19 cellular contexts compared by ENCODE assay signal in genomic region chr10:110880012-110880411, GRCh38. TPM values are rescaled to one million over a fixed set of nuclear protein-coding genes. Genes with fewer than 3 reads are reported as not detected.
A peak's percentile ranks its signal among the peaks of the same experiment; 100 is the strongest.
DNase-seq lines count a peak whose midpoint lies in the region; ATAC-seq and TF ChIP-seq lines count a peak whose summit lies in the region.
"Had no signal": no experiment of that assay in that cellular context is flagged by ENCODE, and none has a peak within 500 bp of the region (broad histone marks: within the 10 kb centered on the region; RNA-seq: fewer than 3 reads in every experiment).

No MANE protein-coding gene starts in this region.

- no peaks in the 10 kb centered on the region for H3K27me3 Mint-ChIP-seq in activated CD4-positive, alpha-beta memory T cell treated with anti-CD3 and anti-CD28 coated beads for 36 hours
- H3K27me3 Mint-ChIP-seq in activated CD4-positive, alpha-beta memory T cell treated with anti-CD3 and anti-CD28 coated beads, Interleukin-2, amount 10 ng/mL, durations not matched to agents 7 days and 5 days, result no peaks in the 10 kb centered on the region
- no peaks in the 10 kb centered on the region for H3K27me3 Mint-ChIP-seq in activated CD8-positive, alpha-beta T cell treated with anti-CD3 and anti-CD28 coated beads, Interleukin-2, amount 10 ng/mL, durations not matched to agents 7 days and 5 days (ENCODE audit: low read depth)

- 60 to 69% methylated on average over 3 of the region's 3 CpGs for WGBS in heart right ventricle, 2 donors

- DNase-seq in activated CD4-positive, alpha-beta memory T cell treated with anti-CD3 and anti-CD28 coated beads for 36 hours, result no peak
- DNase-seq in activated CD4-positive, alpha-beta memory T cell treated with anti-CD3 and anti-CD28 coated beads, Interleukin-2, amount 10 ng/mL, durations not matched to agents 7 days and 5 days, result no peak
- no peak for DNase-seq in activated CD8-positive, alpha-beta T cell treated with anti-CD3 and anti-CD28 coated beads, Interleukin-2, amount 10 ng/mL, durations not matched to agents 7 days and 5 days
- DNase-seq in heart right ventricle, result no peak
- DNase-seq in stimulated activated effector memory CD8-positive, alpha-beta T cell treated with anti-CD3 and anti-CD28 coated beads, Interleukin-12 subunit alpha, Interleukin-12 subunit beta, amount 100 ng/mL, for 72 hours (ENCODE audit: low spot score in 2 of 2), result no peak
- DNase-seq: activated effector memory CD4-positive, alpha-beta T cell treated with anti-CD3 and anti-CD28 coated beads, Interleukin-2, amount 50 U/mL, for 16 hours; brain microvascular endothelial cell; dorsolateral prefrontal cortex; esophagus squamous epithelium; IMR-90; kidney glomerular epithelial cell; NCI-H1930; NCI-H446 treated with DMSO at 0.1 percent for 48 hours; ovary; small intestine had no signal

- H3K9me3 ChIP-seq in heart right ventricle, result no peaks in the 10 kb centered on the region
- H3K9me3 ChIP-seq: esophagus squamous epithelium, ovary had no signal

- H3K4me3 Mint-ChIP-seq in activated CD4-positive, alpha-beta memory T cell treated with anti-CD3 and anti-CD28 coated beads for 36 hours, result no peak overlapping the region
- H3K4me3 Mint-ChIP-seq in activated CD4-positive, alpha-beta memory T cell treated with anti-CD3 and anti-CD28 coated beads, Interleukin-2, amount 10 ng/mL, durations not matched to agents 7 days and 5 days, result no peak overlapping the region
- no peak overlapping the region for H3K4me3 Mint-ChIP-seq in activated CD8-positive, alpha-beta T cell treated with anti-CD3 and anti-CD28 coated beads, Interleukin-2, amount 10 ng/mL, durations not matched to agents 7 days and 5 days
- peak overlapping the region; percentile 13 for H3K4me3 Mint-ChIP-seq in stimulated activated effector memory CD8-positive, alpha-beta T cell treated with anti-CD3 and anti-CD28 coated beads, Interleukin-12 subunit alpha, Interleukin-12 subunit beta, amount 100 ng/mL, for 72 hours

- no peaks in the 10 kb centered on the region for H3K9me3 Mint-ChIP-seq in activated CD4-positive, alpha-beta memory T cell treated with anti-CD3 and anti-CD28 coated beads for 36 hours
- H3K9me3 Mint-ChIP-seq in activated CD4-positive, alpha-beta memory T cell treated with anti-CD3 and anti-CD28 coated beads, Interleukin-2, amount 10 ng/mL, durations not matched to agents 7 days and 5 days, result no peaks in the 10 kb centered on the region
- H3K9me3 Mint-ChIP-seq in activated CD8-positive, alpha-beta T cell treated with anti-CD3 and anti-CD28 coated beads, Interleukin-2, amount 10 ng/mL, durations not matched to agents 7 days and 5 days (ENCODE audit: insufficient read depth), result no peaks in the 10 kb centered on the region
- no peaks in the 10 kb centered on the region for H3K9me3 Mint-ChIP-seq in stimulated activated effector memory CD8-positive, alpha-beta T cell treated with anti-CD3 and anti-CD28 coated beads, Interleukin-12 subunit alpha, Interleukin-12 subunit beta, amount 100 ng/mL, for 72 hours

- no peak for TF ChIP-seq CTCF in heart right ventricle (IDR thresholded peaks at IDR 0.05)

- H3K27ac Mint-ChIP-seq in activated CD4-positive, alpha-beta memory T cell treated with anti-CD3 and anti-CD28 coated beads for 36 hours, result peak overlapping the region; percentile 3
- H3K27ac Mint-ChIP-seq in activated CD4-positive, alpha-beta memory T cell treated with anti-CD3 and anti-CD28 coated beads, Interleukin-2, amount 10 ng/mL, durations not matched to agents 7 days and 5 days, result no peak overlapping the region
- no peak overlapping the region for H3K27ac Mint-ChIP-seq in activated CD8-positive, alpha-beta T cell treated with anti-CD3 and anti-CD28 coated beads, Interleukin-2, amount 10 ng/mL, durations not matched to agents 7 days and 5 days
- peak overlapping the region; percentile 10 for H3K27ac Mint-ChIP-seq in stimulated activated effector memory CD8-positive, alpha-beta T cell treated with anti-CD3 and anti-CD28 coated beads, Interleukin-12 subunit alpha, Interleukin-12 subunit beta, amount 100 ng/mL, for 72 hours

- H3K27ac ChIP-seq in heart right ventricle, result peak overlapping the region in 2 of 10 donors; percentile 9 to 43
- H3K27ac ChIP-seq: brain microvascular endothelial cell, C4-2B had no signal

- peaks cover 67% of the 10 kb centered on the region for H3K4me1 Mint-ChIP-seq in activated CD4-positive, alpha-beta memory T cell treated with anti-CD3 and anti-CD28 coated beads for 36 hours (ENCODE audit: low read depth)
- H3K4me1 Mint-ChIP-seq in activated CD4-positive, alpha-beta memory T cell treated with anti-CD3 and anti-CD28 coated beads, Interleukin-2, amount 10 ng/mL, durations not matched to agents 7 days and 5 days, result peaks cover 36% of the 10 kb centered on the region
- H3K4me1 Mint-ChIP-seq in activated CD8-positive, alpha-beta T cell treated with anti-CD3 and anti-CD28 coated beads, Interleukin-2, amount 10 ng/mL, durations not matched to agents 7 days and 5 days (ENCODE audit: low read depth), result peaks cover 63% of the 10 kb centered on the region
- H3K4me1 Mint-ChIP-seq in stimulated activated effector memory CD8-positive, alpha-beta T cell treated with anti-CD3 and anti-CD28 coated beads, Interleukin-12 subunit alpha, Interleukin-12 subunit beta, amount 100 ng/mL, for 72 hours, result peaks cover 49% of the 10 kb centered on the region

- H3K4me3 ChIP-seq in heart right ventricle, result no peak overlapping the region
- H3K4me3 ChIP-seq: dorsolateral prefrontal cortex, esophagus squamous epithelium, ovary had no signal

- POLR2A ChIA-PET in activated CD4-positive, alpha-beta memory T cell treated with anti-CD3 and anti-CD28 coated beads for 36 hours (lab: Charles Lee), result no interaction called here
- POLR2A ChIA-PET in activated CD4-positive, alpha-beta memory T cell treated with anti-CD3 and anti-CD28 coated beads, Interleukin-2, amount 10 ng/mL, durations not matched to agents 7 days and 5 days (lab: Charles Lee), result interaction anchor here (1.0 to 1.6 kb wide), 4 partner anchors 10 to 22 kb away, joined by 3 read pairs; no protein-coding TSS in a partner anchor
- POLR2A ChIA-PET in activated CD8-positive, alpha-beta T cell treated with anti-CD3 and anti-CD28 coated beads, Interleukin-2, amount 10 ng/mL, durations not matched to agents 7 days and 5 days (lab: Charles Lee), result interaction anchor here (0.9 to 1.2 kb wide), 3 partner anchors 9 to 39 kb away, joined by 3 to 6 read pairs (median 4); partner anchors contain the start of genes BBIP1, PDCD4 and SHOC2

- H3K36me3 ChIP-seq in heart right ventricle, result peaks cover 0 to 92% (median 25%) of the 10 kb centered on the region in 9 donors
- H3K36me3 ChIP-seq: ovary had no signal

- peak; percentile 9 for ATAC-seq in activated CD8-positive, alpha-beta T cell treated with anti-CD3 and anti-CD28 coated beads, Interleukin-2, amount 10 ng/mL, durations not matched to agents 7 days and 5 days
- ATAC-seq in heart right ventricle (peak in 5 of 8 donors; percentile 28 to 89 (median 77)), GM21619 (IDR thresholded peaks at IDR 0.05; ENCODE audit: unreplicated experiment) (no peak), HG02759 (IDR thresholded peaks at IDR 0.05; ENCODE audit: unreplicated experiment) (no peak), GM18909 (IDR thresholded peaks at IDR 0.05; ENCODE audit: poor library complexity, unreplicated experiment) (no peak)
- ATAC-seq in stimulated activated effector memory CD8-positive, alpha-beta T cell treated with anti-CD3 and anti-CD28 coated beads, Interleukin-12 subunit alpha, Interleukin-12 subunit beta, amount 100 ng/mL, for 72 hours, result peak; percentile 52

- peaks cover 36% of the 10 kb centered on the region for H3K36me3 Mint-ChIP-seq in activated CD4-positive, alpha-beta memory T cell treated with anti-CD3 and anti-CD28 coated beads for 36 hours
- peaks cover 67% of the 10 kb centered on the region for H3K36me3 Mint-ChIP-seq in activated CD4-positive, alpha-beta memory T cell treated with anti-CD3 and anti-CD28 coated beads, Interleukin-2, amount 10 ng/mL, durations not matched to agents 7 days and 5 days (ENCODE audit: low read depth)
- H3K36me3 Mint-ChIP-seq in activated CD8-positive, alpha-beta T cell treated with anti-CD3 and anti-CD28 coated beads, Interleukin-2, amount 10 ng/mL, durations not matched to agents 7 days and 5 days (ENCODE audit: low read depth), result peaks cover 61% of the 10 kb centered on the region
- peaks cover 86% of the 10 kb centered on the region for H3K36me3 Mint-ChIP-seq in stimulated activated effector memory CD8-positive, alpha-beta T cell treated with anti-CD3 and anti-CD28 coated beads, Interleukin-12 subunit alpha, Interleukin-12 subunit beta, amount 100 ng/mL, for 72 hours

- H3K4me1 ChIP-seq in heart right ventricle, result peaks cover 0 to 54% (median 17%) of the 10 kb centered on the region in 9 donors

- H3K27me3 ChIP-seq in heart right ventricle, result no peaks in the 10 kb centered on the region
- H3K27me3 ChIP-seq: brain microvascular endothelial cell, dorsolateral prefrontal cortex, esophagus squamous epithelium, ovary had no signal

- CTCF ChIA-PET in activated CD4-positive, alpha-beta memory T cell treated with anti-CD3 and anti-CD28 coated beads for 36 hours (lab: Charles Lee), result interaction anchor here (0.6 to 1.3 kb wide), 4 partner anchors 9 to 157 kb away, joined by 3 to 4 read pairs (median 4); partner anchors contain the start of gene PDCD4
- CTCF ChIA-PET in activated CD4-positive, alpha-beta memory T cell treated with anti-CD3 and anti-CD28 coated beads, Interleukin-2, amount 10 ng/mL, durations not matched to agents 7 days and 5 days (lab: Charles Lee), result interaction anchor here (1.4 kb wide), 1 partner anchor 12 kb away, joined by 5 read pairs; no protein-coding TSS in a partner anchor
- CTCF ChIA-PET in activated CD8-positive, alpha-beta T cell treated with anti-CD3 and anti-CD28 coated beads, Interleukin-2, amount 10 ng/mL, durations not matched to agents 7 days and 5 days (lab: Charles Lee), result interaction anchor here (0.6 to 4.3 kb wide), 11 partner anchors 12 to 570 kb away, joined by 3 to 27 read pairs (median 3); no protein-coding TSS in a partner anchor

- intact Hi-C loops in activated CD4-positive, alpha-beta memory T cell treated with anti-CD3 and anti-CD28 coated beads for 36 hours (cut with micrococcal nuclease), result no loop called here
- intact Hi-C loops in heart right ventricle (cut with DNase I), result loop anchor here in 1 of 10 donors (5.0 to 10.0 kb wide), 2 partner anchors 133 to 275 kb away; no protein-coding TSS in a partner anchor

RNA-seq across cellular contexts. Expression of gene PDCD4, which starts 8.3 kb away (rescaled TPM):
- 100 to 1,000 TPM; 123 to 141 TPM for total RNA-seq in activated CD4-positive, alpha-beta memory T cell treated with anti-CD3 and anti-CD28 coated beads for 36 hours
- total RNA-seq in activated CD4-positive, alpha-beta memory T cell treated with anti-CD3 and anti-CD28 coated beads, Interleukin-2, amount 10 ng/mL, durations not matched to agents 7 days and 5 days, result 100 to 1,000 TPM; 105 to 109 TPM
- 10 to 100 TPM; 97.1 to 98.4 TPM for total RNA-seq in activated CD8-positive, alpha-beta T cell treated with anti-CD3 and anti-CD28 coated beads, Interleukin-2, amount 10 ng/mL, durations not matched to agents 7 days and 5 days
- total RNA-seq in heart right ventricle, result 10 to 100 TPM; 35.2 to 57.6 (median 45.7) TPM
- polyA plus RNA-seq in heart right ventricle, result 10 to 100 TPM; 15.9 to 59.5 TPM

RNA-seq across cellular contexts. Expression of gene BBIP1, which starts 39.0 kb away (rescaled TPM):
- 10 to 100 TPM; 36.4 to 43.9 TPM for total RNA-seq in activated CD4-positive, alpha-beta memory T cell treated with anti-CD3 and anti-CD28 coated beads for 36 hours
- total RNA-seq in activated CD4-positive, alpha-beta memory T cell treated with anti-CD3 and anti-CD28 coated beads, Interleukin-2, amount 10 ng/mL, durations not matched to agents 7 days and 5 days, result 10 to 100 TPM; 24.8 to 30.2 TPM
- total RNA-seq in activated CD8-positive, alpha-beta T cell treated with anti-CD3 and anti-CD28 coated beads, Interleukin-2, amount 10 ng/mL, durations not matched to agents 7 days and 5 days, result 10 to 100 TPM; 20.7 to 21.1 TPM
- total RNA-seq in heart right ventricle, result 10 to 100 TPM; 16.6 to 30.7 (median 23.8) TPM
- 10 to 100 TPM; 24.0 to 32.0 TPM for polyA plus RNA-seq in heart right ventricle

RNA-seq across cellular contexts. Expression of gene SHOC2, which starts 39.4 kb away (rescaled TPM):
- total RNA-seq in activated CD4-positive, alpha-beta memory T cell treated with anti-CD3 and anti-CD28 coated beads for 36 hours, result 10 to 100 TPM; 30.7 to 32.5 TPM
- total RNA-seq in activated CD4-positive, alpha-beta memory T cell treated with anti-CD3 and anti-CD28 coated beads, Interleukin-2, amount 10 ng/mL, durations not matched to agents 7 days and 5 days, result 10 to 100 TPM; 43.2 to 45.6 TPM
- 10 to 100 TPM; 40.0 to 43.2 TPM for total RNA-seq in activated CD8-positive, alpha-beta T cell treated with anti-CD3 and anti-CD28 coated beads, Interleukin-2, amount 10 ng/mL, durations not matched to agents 7 days and 5 days
- 10 to 100 TPM; 39.3 to 68.2 (median 49.1) TPM for total RNA-seq in heart right ventricle
- 10 to 100 TPM; 18.6 to 22.4 TPM for polyA plus RNA-seq in heart right ventricle

Comparison
In these comparisons a context has a peak if more than half of its experiments do, and no peak if none do; other contexts are left out.
1. H3K27ac Mint-ChIP-seq: peak in activated CD4-positive, alpha-beta memory T cell treated with anti-CD3 and anti-CD28 coated beads for 36 hours (single experiment) and stimulated activated effector memory CD8-positive, alpha-beta T cell treated with anti-CD3 and anti-CD28 coated beads, Interleukin-12 subunit alpha, Interleukin-12 subunit beta, amount 100 ng/mL, for 72 hours (single experiment); none in activated CD4-positive, alpha-beta memory T cell treated with anti-CD3 and anti-CD28 coated beads, Interleukin-2, amount 10 ng/mL, durations not matched to agents 7 days and 5 days (single experiment) and activated CD8-positive, alpha-beta T cell treated with anti-CD3 and anti-CD28 coated beads, Interleukin-2, amount 10 ng/mL, durations not matched to agents 7 days and 5 days (single experiment).
2. ATAC-seq: peak in activated CD8-positive, alpha-beta T cell treated with anti-CD3 and anti-CD28 coated beads, Interleukin-2, amount 10 ng/mL, durations not matched to agents 7 days and 5 days (single experiment), heart right ventricle (5 of 8) and stimulated activated effector memory CD8-positive, alpha-beta T cell treated with anti-CD3 and anti-CD28 coated beads, Interleukin-12 subunit alpha, Interleukin-12 subunit beta, amount 100 ng/mL, for 72 hours (single experiment); none in GM21619 (single experiment), HG02759 (single experiment) and GM18909 (single experiment).